Comparison of ENCODE assay signal across 17 cellular contexts in the genomic region with DNA sequence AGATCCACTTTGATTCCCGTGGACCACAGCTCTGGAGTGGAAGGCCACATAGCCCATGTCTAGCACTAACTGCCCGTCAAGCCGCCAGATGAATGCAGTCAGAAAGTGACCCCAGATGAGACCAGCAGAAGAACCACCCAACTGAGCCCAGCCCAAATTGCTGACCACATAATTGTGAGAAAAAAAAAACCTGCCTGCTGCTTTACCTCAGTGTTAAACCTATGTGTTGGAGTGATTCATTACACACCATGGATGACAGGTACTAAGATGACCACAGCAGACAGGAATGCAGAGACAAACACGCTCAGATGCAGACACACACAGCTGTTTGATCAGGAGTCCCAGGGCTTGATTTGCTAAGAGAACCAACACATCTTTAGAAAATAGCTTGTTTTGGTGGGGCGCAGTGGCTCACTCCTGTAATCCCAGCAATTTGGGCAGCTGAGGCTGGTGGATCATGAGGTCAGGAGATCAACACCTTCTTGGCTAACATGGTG.
"Had no signal": no experiment of that assay in that cellular context is flagged by ENCODE, and none has a peak within 500 bp of the region (broad histone marks: within the 10 kb centered on the region; RNA-seq: fewer than 3 reads in every experiment).

No MANE protein-coding gene starts in this region.

- H3K36me3 Mint-ChIP-seq: immature natural killer cell; naive thymus-derived CD8-positive, alpha-beta T cell had no signal

- H3K9me3 Mint-ChIP-seq: activated T-helper 1 cell treated with anti-CD3 and anti-CD28 coated beads, Interleukin-12 subunit alpha, Interleukin-12 subunit beta, Interleukin-2, Interleukin-4 antibody, amounts not matched to agents 30 ng/mL and 10 ng/mL and 1 ng/mL, durations not matched to agents 14 hours and 24 hours and 36 hours; immature natural killer cell; naive thymus-derived CD8-positive, alpha-beta T cell had no signal

- H3K4me1 ChIP-seq: adrenal gland, psoas muscle had no signal

- H3K4me3 ChIP-seq: adrenal gland, lung, psoas muscle had no signal

- H3K4me3 Mint-ChIP-seq: activated CD8-positive, alpha-beta T cell treated with anti-CD3 and anti-CD28 coated beads for 36 hours; activated naive CD4-positive, alpha-beta T cell treated with anti-CD3 and anti-CD28 coated beads for 36 hours; activated T-helper 1 cell treated with anti-CD3 and anti-CD28 coated beads, Interleukin-12 subunit alpha, Interleukin-12 subunit beta, Interleukin-2, Interleukin-4 antibody, amounts not matched to agents 30 ng/mL and 10 ng/mL and 1 ng/mL, durations not matched to agents 14 hours and 24 hours and 36 hours; dendritic cell treated with granulocyte-macrophage colony-stimulating factor and Interleukin-4, amounts not matched to agents 40 ng/mL and 50 ng/mL, for 4 days; immature natural killer cell; naive thymus-derived CD8-positive, alpha-beta T cell had no signal

- H3K27me3 ChIP-seq: adrenal gland had no signal

- H3K4me1 Mint-ChIP-seq: immature natural killer cell; naive thymus-derived CD8-positive, alpha-beta T cell had no signal

- H3K27ac Mint-ChIP-seq: activated CD8-positive, alpha-beta T cell treated with anti-CD3 and anti-CD28 coated beads for 36 hours; activated naive CD4-positive, alpha-beta T cell treated with anti-CD3 and anti-CD28 coated beads for 36 hours; activated T-helper 1 cell treated with anti-CD3 and anti-CD28 coated beads, Interleukin-12 subunit alpha, Interleukin-12 subunit beta, Interleukin-2, Interleukin-4 antibody, amounts not matched to agents 30 ng/mL and 10 ng/mL and 1 ng/mL, durations not matched to agents 14 hours and 24 hours and 36 hours; dendritic cell treated with granulocyte-macrophage colony-stimulating factor and Interleukin-4, amounts not matched to agents 40 ng/mL and 50 ng/mL, for 4 days; immature natural killer cell; naive thymus-derived CD8-positive, alpha-beta T cell had no signal

- H3K36me3 ChIP-seq: adrenal gland, WERI-Rb-1 had no signal

- H3K27me3 Mint-ChIP-seq: activated CD8-positive, alpha-beta T cell treated with anti-CD3 and anti-CD28 coated beads for 36 hours had no signal

- H3K27ac ChIP-seq: adrenal gland, psoas muscle, WERI-Rb-1 had no signal

- DNase-seq: activated CD4-positive, alpha-beta T cell treated with anti-CD3 and anti-CD28 coated beads for 4 hours; activated CD8-positive, alpha-beta T cell treated with anti-CD3 and anti-CD28 coated beads for 36 hours; activated naive CD4-positive, alpha-beta T cell treated with anti-CD3 and anti-CD28 coated beads for 36 hours; cerebellar nuclear complex; glutamatergic neuron; immature natural killer cell; naive thymus-derived CD8-positive, alpha-beta T cell; psoas muscle; stimulated activated CD4-positive, alpha-beta T cell treated with anti-CD3 and anti-CD28 coated beads, Interleukin-12 subunit alpha, Interleukin-12 subunit beta, amount 100 ng/mL, for 4 hours; stimulated activated naive CD4-positive, alpha-beta T cell treated with Interleukin-2 at 50 U/mL for 16 hours; T-helper 9 cell; WERI-Rb-1 had no signal

- H3K9me3 ChIP-seq: adrenal gland, psoas muscle had no signal

- ATAC-seq: activated CD8-positive, alpha-beta T cell treated with anti-CD3 and anti-CD28 coated beads for 36 hours; left colon; naive thymus-derived CD8-positive, alpha-beta T cell; psoas muscle had no signal
